Comparison of ENCODE assay signal across 9 cellular contexts in genomic region chr17:11954961-11955360, GRCh38.
"Had no signal": no experiment of that assay in that cellular context is flagged by ENCODE, and none has a peak within 500 bp of the region (broad histone marks: within the 10 kb centered on the region; RNA-seq: fewer than 3 reads in every experiment).

No MANE protein-coding gene starts in this region.

- H3K27ac Mint-ChIP-seq: HFFc6, IgD-negative memory B cell had no signal

- H3K4me1 Mint-ChIP-seq: IgD-negative memory B cell had no signal

- H3K4me3 ChIP-seq: GM23248, HAP-1 had no signal

- DNase-seq: GOT3, H7, HFFc6 had no signal

- H3K4me3 Mint-ChIP-seq: HFFc6, IgD-negative memory B cell had no signal

- H3K27me3 Mint-ChIP-seq: IgD-negative memory B cell had no signal

- H3K9ac ChIP-seq: GM23248 had no signal

- ATAC-seq: HCT116, HepG2 had no signal

- H3K36me3 ChIP-seq: HAP-1 had no signal

- H3K9me3 ChIP-seq: HAP-1 had no signal

- H3K4me1 ChIP-seq: HAP-1 had no signal

- H3K27ac ChIP-seq: GM23248, HL-60 had no signal

- H2AFZ ChIP-seq: GM23248 had no signal
